ENCODE assay signal across 21 cellular contexts in the genomic region with DNA sequence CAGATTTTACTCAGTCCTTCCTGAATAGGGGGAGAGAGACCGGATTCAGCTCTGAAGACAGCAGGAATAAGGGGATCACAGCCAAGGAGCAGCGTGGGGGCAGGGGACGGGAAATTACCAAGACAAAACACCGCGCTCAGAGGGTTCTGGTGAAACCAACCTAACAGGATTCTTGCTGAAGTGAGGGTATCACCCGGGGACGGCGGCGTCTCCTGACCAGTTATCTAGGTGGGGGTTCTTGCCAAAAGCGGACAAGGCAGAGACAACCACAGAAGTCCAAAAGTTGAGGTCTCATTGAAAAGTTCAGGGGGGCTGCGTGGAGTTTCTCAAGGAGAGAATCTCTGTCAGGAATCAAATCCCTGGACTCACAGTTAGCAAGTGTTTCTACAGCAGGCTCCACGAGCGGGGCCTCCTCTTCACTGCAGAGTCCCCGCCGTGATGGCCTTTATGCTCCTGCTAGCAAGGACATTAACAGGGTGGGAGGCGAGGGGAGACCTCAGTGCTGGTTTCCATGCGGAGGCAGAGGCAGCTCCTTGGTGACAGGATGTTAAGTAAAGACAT.
A peak's percentile ranks its signal among the peaks of the same experiment; 100 is the strongest.
DNase-seq lines count a peak whose midpoint lies in the region; TF ChIP-seq lines count a peak whose summit lies in the region.
"Had no signal": no experiment of that assay in that cellular context is flagged by ENCODE, and none has a peak within 500 bp of the region (broad histone marks: within the 10 kb centered on the region; RNA-seq: fewer than 3 reads in every experiment).

No MANE protein-coding gene starts in this region.

- POLR2A ChIA-PET in activated CD4-positive, alpha-beta memory T cell treated with anti-CD3 and anti-CD28 coated beads for 36 hours (lab: Charles Lee), result no interaction called here
- POLR2A ChIA-PET in RWPE1 (lab: Yijun Ruan, JAX; ENCODE audit: low non-redundant PET), result no interaction called here

- H3K23ac ChIP-seq in neuronal stem cell (ENCODE audit: low read depth, low read length, poor library complexity), result no peak overlapping the region

- no peak overlapping the region for H3K14ac ChIP-seq in neuronal stem cell (ENCODE audit: low read length)

- no peak overlapping the region for H4K91ac ChIP-seq in neuronal stem cell (ENCODE audit: low read depth, low read length, poor library complexity)

- H3K79me1 ChIP-seq in neuronal stem cell (ENCODE audit: low read depth, low read length), result no peaks in the 10 kb centered on the region

- peak overlapping the region; percentile 36 for H3K9ac ChIP-seq in NT2/D1 (ENCODE audit: insufficient read length, low read depth)
- no peak overlapping the region for H3K9ac ChIP-seq in neuronal stem cell (ENCODE audit: low read depth, low read length, poor library complexity)

- H3K27ac ChIP-seq in neuronal stem cell (replicated peaks; ENCODE audit: low read length) (no peak overlapping the region), RWPE1 (no peak overlapping the region)
- H3K27ac ChIP-seq: A549, cardiac muscle cell, psoas muscle, upper lobe of right lung had no signal

- CTCF ChIA-PET in activated CD4-positive, alpha-beta memory T cell treated with anti-CD3 and anti-CD28 coated beads for 36 hours (lab: Charles Lee), result no interaction called here
- CTCF ChIA-PET in RWPE1 (lab: Yijun Ruan, JAX), result no interaction called here

- H3K9me3 ChIP-seq in NT2/D1 (ENCODE audit: insufficient read depth, low read length), result no peaks in the 10 kb centered on the region
- no peaks in the 10 kb centered on the region for H3K9me3 ChIP-seq in neuronal stem cell (replicated peaks in 1 of 2; ENCODE audit: control insufficient read depth in 2 of 2, insufficient read depth in 1 of 2, low read depth in 1 of 2, low read length in 2 of 2)
- H3K9me3 ChIP-seq: A549, psoas muscle, upper lobe of right lung had no signal

- H2BK12ac ChIP-seq in neuronal stem cell (ENCODE audit: low read length), result peak overlapping the region; percentile 1

- H3K4me3 ChIP-seq in NT2/D1 (ENCODE audit: insufficient read length, low read depth) (no peak overlapping the region), neuronal stem cell (ENCODE audit: low read length in 2 of 2) (no peak overlapping the region)
- H3K4me3 ChIP-seq: A549, cardiac muscle cell, psoas muscle, upper lobe of right lung had no signal

- no peak overlapping the region for H4K8ac ChIP-seq in neuronal stem cell (ENCODE audit: low read depth, low read length)

- no peaks in the 10 kb centered on the region for H3K27me3 Mint-ChIP-seq in activated CD4-positive, alpha-beta memory T cell treated with anti-CD3 and anti-CD28 coated beads for 36 hours
- H3K27me3 Mint-ChIP-seq: dendritic cell treated with granulocyte-macrophage colony-stimulating factor and Interleukin-4, amounts not matched to agents 40 ng/mL and 50 ng/mL, for 4 days had no signal

- no peak overlapping the region for H2BK15ac ChIP-seq in neuronal stem cell (ENCODE audit: low read length)

- H3K4me1 Mint-ChIP-seq in activated CD4-positive, alpha-beta memory T cell treated with anti-CD3 and anti-CD28 coated beads for 36 hours (ENCODE audit: low read depth), result no peaks in the 10 kb centered on the region
- H3K4me1 Mint-ChIP-seq: CD8-positive, alpha-beta memory T cell had no signal

- H3K27me3 ChIP-seq in NT2/D1 (ENCODE audit: insufficient read depth, insufficient read length) (no peaks in the 10 kb centered on the region), neuronal stem cell (ENCODE audit: control insufficient read depth in 3 of 3, insufficient read depth in 3 of 3, low read depth in 1 of 3, low read length in 3 of 3) (peaks cover 0 to 6% (median 0%) of the 10 kb centered on the region in 3 experiments)
- H3K27me3 ChIP-seq: cardiac muscle cell, upper lobe of right lung had no signal

- intact Hi-C loops in activated CD4-positive, alpha-beta memory T cell treated with anti-CD3 and anti-CD28 coated beads for 36 hours (cut with micrococcal nuclease), result no loop called here

- no peak overlapping the region for H2AK5ac ChIP-seq in neuronal stem cell (ENCODE audit: low read depth, low read length)

- H3K4me2 ChIP-seq in neuronal stem cell (ENCODE audit: insufficient read depth, low read length, poor library complexity, severe bottlenecking), result no peak overlapping the region
- H3K4me2 ChIP-seq: A549 had no signal

- peak overlapping the region; percentile 31 for H3K18ac ChIP-seq in neuronal stem cell (ENCODE audit: low read length)

- no peak overlapping the region for H3K4me3 Mint-ChIP-seq in activated CD4-positive, alpha-beta memory T cell treated with anti-CD3 and anti-CD28 coated beads for 36 hours
- H3K4me3 Mint-ChIP-seq: activated T-cell treated with anti-CD3 and anti-CD28 coated beads, Interleukin-2, amount 50 U/mL, for 4 hours; CD8-positive, alpha-beta memory T cell; dendritic cell treated with granulocyte-macrophage colony-stimulating factor and Interleukin-4, amounts not matched to agents 40 ng/mL and 50 ng/mL, for 4 days; nephron had no signal

- no peak overlapping the region for H3K4ac ChIP-seq in neuronal stem cell (ENCODE audit: low read length)

- peak overlapping the region; percentile 40 for H2BK5ac ChIP-seq in neuronal stem cell (ENCODE audit: low read length)

- TF ChIP-seq CTCF in RWPE1 (conservative IDR thresholded peaks at IDR 0.05; ENCODE audit: low read depth), result no peak

- H3K36me3 Mint-ChIP-seq in activated CD4-positive, alpha-beta memory T cell treated with anti-CD3 and anti-CD28 coated beads for 36 hours, result no peaks in the 10 kb centered on the region

- peak overlapping the region; percentile 79 for H2AFZ ChIP-seq in neuronal stem cell (ENCODE audit: low read length)

- no peak overlapping the region for H2BK120ac ChIP-seq in neuronal stem cell (ENCODE audit: low read depth, low read length)

- no peaks in the 10 kb centered on the region for H3K36me3 ChIP-seq in NT2/D1 (ENCODE audit: insufficient read depth, insufficient read length, low read length)
- H3K36me3 ChIP-seq in neuronal stem cell (replicated peaks in 1 of 2; ENCODE audit: control insufficient read depth in 2 of 2, insufficient read depth in 2 of 2, low read length in 2 of 2), result no peaks in the 10 kb centered on the region
- H3K36me3 ChIP-seq: cardiac muscle cell, upper lobe of right lung had no signal

- no peak overlapping the region for H3K27ac Mint-ChIP-seq in activated CD4-positive, alpha-beta memory T cell treated with anti-CD3 and anti-CD28 coated beads for 36 hours
- H3K27ac Mint-ChIP-seq: dendritic cell treated with granulocyte-macrophage colony-stimulating factor and Interleukin-4, amounts not matched to agents 40 ng/mL and 50 ng/mL, for 4 days had no signal

- peaks cover 3% of the 10 kb centered on the region for H3K4me1 ChIP-seq in NT2/D1 (ENCODE audit: insufficient read depth, insufficient read length)
- peaks cover 5 to 12% of the 10 kb centered on the region in 2 donors for H3K4me1 ChIP-seq in neuronal stem cell (ENCODE audit: control insufficient read depth in 2 of 2, insufficient read depth in 1 of 2, low read depth in 1 of 2, low read length in 2 of 2)
- H3K4me1 ChIP-seq: A549, psoas muscle, upper lobe of right lung had no signal

- WGBS in neuronal stem cell (ENCODE audit: extremely low coverage in 2 of 2, insufficient read length in 2 of 2, insufficient replicate concordance in 1 of 2), 2 donors, result no CpG with 5 or more reads among the region's 17 CpGs

- no peaks in the 10 kb centered on the region for H3K9me3 Mint-ChIP-seq in activated CD4-positive, alpha-beta memory T cell treated with anti-CD3 and anti-CD28 coated beads for 36 hours
- H3K9me3 Mint-ChIP-seq: activated T-cell treated with anti-CD3 and anti-CD28 coated beads, Interleukin-2, amount 50 U/mL, for 4 hours; CD8-positive, alpha-beta memory T cell; dendritic cell treated with granulocyte-macrophage colony-stimulating factor and Interleukin-4, amounts not matched to agents 40 ng/mL and 50 ng/mL, for 4 days had no signal

- peak; percentile 92 for DNase-seq in ELF-1 (ENCODE audit: low read depth, low spot score)
- DNase-seq in NT2/D1 (ENCODE audit: low read depth, low spot score), result peak; percentile 71
- DNase-seq in iPS-NIHi11 (ENCODE audit: low spot score), result peak; percentile 74
- DNase-seq in neuronal stem cell (ENCODE audit: low spot score), result no peak
- no peak for DNase-seq in activated CD4-positive, alpha-beta memory T cell treated with anti-CD3 and anti-CD28 coated beads for 36 hours
- DNase-seq in activated CD4-positive, alpha-beta T cell treated with anti-CD3 and anti-CD28 coated beads, Interleukin-2, amount 50 U/mL, for 48 hours, result no peak
- no peak for DNase-seq in DMS79 treated with DMSO at 0.1 percent for 48 hours (lab: John Stamatoyannopoulos, UW)
- DNase-seq in RWPE1 (ENCODE audit: low spot score), result no peak
- DNase-seq: activated naive CD4-positive, alpha-beta T cell treated with anti-CD3 and anti-CD28 coated beads, Interleukin-2, amount 50 U/mL, for 16 hours; activated T-cell treated with anti-CD3 and anti-CD28 coated beads, Interleukin-2, amount 50 U/mL, for 4 hours; anterior cingulate cortex; CD8-positive, alpha-beta memory T cell; GOT3; NCI-H1930; NCI-H69; psoas muscle; upper lobe of right lung had no signal

Comparison
In these comparisons a context has a peak if more than half of its experiments do, and no peak if none do; other contexts are left out.
1. DNase-seq: peak in ELF-1 (single experiment), NT2/D1 (single experiment) and iPS-NIHi11 (single experiment); none in neuronal stem cell (single experiment), activated CD4-positive, alpha-beta memory T cell treated with anti-CD3 and anti-CD28 coated beads for 36 hours (single experiment), activated CD4-positive, alpha-beta T cell treated with anti-CD3 and anti-CD28 coated beads, Interleukin-2, amount 50 U/mL, for 48 hours (0 of 2), DMS79 treated with DMSO at 0.1 percent for 48 hours (single experiment) and RWPE1 (single experiment).